In genomic region chr6:1884313-1884712, GRCh38 we compare ENCODE assay signal across 1 cellular context.
TF ChIP-seq lines count a peak whose summit lies in the region.

No MANE protein-coding gene starts in this region.

TF ChIP-seq in GM23338, 12 proteins besides CTCF, POLR2A, EP300 and RAD21 (continued from another document):
- TF ChIP-seq ZNF462 (CRISPR knock-in tag; IDR thresholded peaks at IDR 0.05), result no peak
- TF ChIP-seq STAT1 (IDR thresholded peaks at IDR 0.05; ENCODE audit: unreplicated experiment), result no peak
- TF ChIP-seq ETS1 (IDR thresholded peaks at IDR 0.05), result no peak
- no peak for TF ChIP-seq NANOG (IDR thresholded peaks at IDR 0.05; ENCODE audit: borderline replicate concordance)
- no peak for TF ChIP-seq POLR2AphosphoS5 (IDR thresholded peaks at IDR 0.05; ENCODE audit: low read depth)
- TF ChIP-seq CREB1 (CRISPR knock-in tag; IDR thresholded peaks at IDR 0.05; ENCODE audit: low read depth), result no peak
- no peak for TF ChIP-seq EZH2phosphoT487 (IDR thresholded peaks at IDR 0.05; ENCODE audit: unreplicated experiment)
- no peak for TF ChIP-seq JUNB (IDR thresholded peaks at IDR 0.05; ENCODE audit: unreplicated experiment)
- no peak for TF ChIP-seq REST (IDR thresholded peaks at IDR 0.05; ENCODE audit: unreplicated experiment)
